In the genomic region with DNA sequence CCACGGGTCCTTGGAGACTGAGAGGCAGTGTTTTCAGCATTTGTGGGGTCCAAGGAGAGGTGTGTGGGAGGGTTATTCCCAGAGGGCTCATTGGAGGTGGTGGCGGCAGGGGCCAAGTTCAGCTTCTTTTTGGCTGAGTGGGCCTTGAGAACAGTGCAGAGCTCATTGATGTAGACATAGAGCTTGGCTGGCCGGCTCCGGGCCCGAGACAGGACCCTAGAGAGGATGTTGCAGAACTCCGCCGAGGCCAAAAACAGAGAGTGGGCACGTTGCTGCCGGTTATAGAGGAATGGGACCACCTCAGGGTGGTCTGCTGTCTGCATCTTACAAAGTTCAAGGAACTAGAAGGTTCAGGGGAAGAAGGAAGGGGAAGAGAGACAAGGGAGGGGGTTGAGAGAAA, we compare ENCODE assay signal across 1 cellular context.
TF ChIP-seq lines count a peak whose summit lies in the region.

No MANE protein-coding gene starts in this region.

TF ChIP-seq in SK-N-SH, 30 proteins besides CTCF, POLR2A, EP300 and RAD21 (continued from another document):
- TF ChIP-seq, protein P1, sequence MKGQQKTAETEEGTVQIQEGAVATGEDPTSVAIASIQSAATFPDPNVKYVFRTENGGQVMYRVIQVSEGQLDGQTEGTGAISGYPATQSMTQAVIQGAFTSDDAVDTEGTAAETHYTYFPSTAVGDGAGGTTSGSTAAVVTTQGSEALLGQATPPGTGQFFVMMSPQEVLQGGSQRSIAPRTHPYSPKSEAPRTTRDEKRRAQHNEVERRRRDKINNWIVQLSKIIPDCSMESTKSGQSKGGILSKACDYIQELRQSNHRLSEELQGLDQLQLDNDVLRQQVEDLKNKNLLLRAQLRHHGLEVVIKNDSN (IDR thresholded peaks at IDR 0.05; ENCODE audit: borderline replicate concordance, low read depth) = no peak
- TF ChIP-seq, protein P2, sequence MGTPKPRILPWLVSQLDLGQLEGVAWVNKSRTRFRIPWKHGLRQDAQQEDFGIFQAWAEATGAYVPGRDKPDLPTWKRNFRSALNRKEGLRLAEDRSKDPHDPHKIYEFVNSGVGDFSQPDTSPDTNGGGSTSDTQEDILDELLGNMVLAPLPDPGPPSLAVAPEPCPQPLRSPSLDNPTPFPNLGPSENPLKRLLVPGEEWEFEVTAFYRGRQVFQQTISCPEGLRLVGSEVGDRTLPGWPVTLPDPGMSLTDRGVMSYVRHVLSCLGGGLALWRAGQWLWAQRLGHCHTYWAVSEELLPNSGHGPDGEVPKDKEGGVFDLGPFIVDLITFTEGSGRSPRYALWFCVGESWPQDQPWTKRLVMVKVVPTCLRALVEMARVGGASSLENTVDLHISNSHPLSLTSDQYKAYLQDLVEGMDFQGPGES (IDR thresholded peaks at IDR 0.05; ENCODE audit: low read depth, low read length) = no peak
- TF ChIP-seq RCOR1 (IDR thresholded peaks at IDR 0.05; ENCODE audit: low read length) (no peak), RXRA (IDR thresholded peaks at IDR 0.05; ENCODE audit: borderline replicate concordance, low read depth) (no peak)
- TF ChIP-seq, protein P3, sequence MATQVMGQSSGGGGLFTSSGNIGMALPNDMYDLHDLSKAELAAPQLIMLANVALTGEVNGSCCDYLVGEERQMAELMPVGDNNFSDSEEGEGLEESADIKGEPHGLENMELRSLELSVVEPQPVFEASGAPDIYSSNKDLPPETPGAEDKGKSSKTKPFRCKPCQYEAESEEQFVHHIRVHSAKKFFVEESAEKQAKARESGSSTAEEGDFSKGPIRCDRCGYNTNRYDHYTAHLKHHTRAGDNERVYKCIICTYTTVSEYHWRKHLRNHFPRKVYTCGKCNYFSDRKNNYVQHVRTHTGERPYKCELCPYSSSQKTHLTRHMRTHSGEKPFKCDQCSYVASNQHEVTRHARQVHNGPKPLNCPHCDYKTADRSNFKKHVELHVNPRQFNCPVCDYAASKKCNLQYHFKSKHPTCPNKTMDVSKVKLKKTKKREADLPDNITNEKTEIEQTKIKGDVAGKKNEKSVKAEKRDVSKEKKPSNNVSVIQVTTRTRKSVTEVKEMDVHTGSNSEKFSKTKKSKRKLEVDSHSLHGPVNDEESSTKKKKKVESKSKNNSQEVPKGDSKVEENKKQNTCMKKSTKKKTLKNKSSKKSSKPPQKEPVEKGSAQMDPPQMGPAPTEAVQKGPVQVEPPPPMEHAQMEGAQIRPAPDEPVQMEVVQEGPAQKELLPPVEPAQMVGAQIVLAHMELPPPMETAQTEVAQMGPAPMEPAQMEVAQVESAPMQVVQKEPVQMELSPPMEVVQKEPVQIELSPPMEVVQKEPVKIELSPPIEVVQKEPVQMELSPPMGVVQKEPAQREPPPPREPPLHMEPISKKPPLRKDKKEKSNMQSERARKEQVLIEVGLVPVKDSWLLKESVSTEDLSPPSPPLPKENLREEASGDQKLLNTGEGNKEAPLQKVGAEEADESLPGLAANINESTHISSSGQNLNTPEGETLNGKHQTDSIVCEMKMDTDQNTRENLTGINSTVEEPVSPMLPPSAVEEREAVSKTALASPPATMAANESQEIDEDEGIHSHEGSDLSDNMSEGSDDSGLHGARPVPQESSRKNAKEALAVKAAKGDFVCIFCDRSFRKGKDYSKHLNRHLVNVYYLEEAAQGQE (IDR thresholded peaks at IDR 0.05; ENCODE audit: low read depth, low read length) = no peak
